ENCODE assay signal across 24 cellular contexts in the genomic region with DNA sequence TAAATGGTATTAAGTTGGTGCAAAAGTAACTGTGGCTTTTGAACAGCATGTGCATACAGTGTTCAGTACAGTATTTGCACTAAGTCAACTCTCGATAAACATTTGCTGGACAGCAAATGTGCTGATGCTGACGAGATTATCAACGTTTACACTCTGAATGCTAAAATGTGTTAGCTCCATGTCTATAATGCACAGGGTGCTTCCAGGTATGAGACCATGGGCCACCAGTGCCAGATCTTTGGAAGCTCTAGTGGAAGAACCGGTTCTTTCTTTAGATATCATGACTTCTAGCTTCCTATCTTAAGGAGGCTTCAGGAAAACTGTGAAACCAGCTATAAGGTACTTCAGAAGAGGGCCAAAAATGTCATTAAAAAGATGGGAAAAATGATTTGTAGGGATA. TPM values are rescaled to one million over a fixed set of nuclear protein-coding genes. Genes with fewer than 3 reads are reported as not detected.
DNase-seq lines count a peak whose midpoint lies in the region; ATAC-seq, FAIRE-seq and TF ChIP-seq lines count a peak whose summit lies in the region.
"Had no signal": no experiment of that assay in that cellular context is flagged by ENCODE, and none has a peak within 500 bp of the region (broad histone marks: within the 10 kb centered on the region; RNA-seq: fewer than 3 reads in every experiment).

No MANE protein-coding gene starts in this region.

- no peak overlapping the region for H3K14ac ChIP-seq in neuronal stem cell (ENCODE audit: low read length)

- H3K4me1 ChIP-seq in right lobe of liver (peaks cover 0 to 15% (median 5%) of the 10 kb centered on the region in 4 donors), HepG2 (ENCODE audit: insufficient read depth, low read length) (no peaks in the 10 kb centered on the region), muscle layer of duodenum (ENCODE audit: control insufficient read depth in 1 of 2, insufficient read depth in 2 of 2, low read length in 2 of 2) (peaks cover 6 to 43% of the 10 kb centered on the region in 2 donors), stomach smooth muscle (ENCODE audit: control insufficient read depth, insufficient read depth, low read length) (peaks cover 56% of the 10 kb centered on the region), neuronal stem cell (ENCODE audit: control insufficient read depth in 2 of 2, insufficient read depth in 1 of 2, low read depth in 1 of 2, low read length in 2 of 2) (peaks cover 3 to 9% of the 10 kb centered on the region in 2 donors)
- H3K4me1 ChIP-seq: BE2C, HAP-1, Peyer's patch had no signal

- 63% methylated on average over 4 of the region's 4 CpGs for WGBS in right lobe of liver (ENCODE audit: insufficient coverage, low coverage, low lambda C conversion rate, missing lambda C conversion rate)
- 8% methylated on average over 3 of the region's 4 CpGs for WGBS in HepG2 (ENCODE audit: low lambda C conversion rate)
- no CpG with 5 or more reads among the region's 4 CpGs for WGBS in neuronal stem cell (ENCODE audit: extremely low coverage in 2 of 2, insufficient read length in 2 of 2, insufficient replicate concordance in 1 of 2), 2 donors

- no peaks in the 10 kb centered on the region for H3K27me3 ChIP-seq in right lobe of liver
- no peaks in the 10 kb centered on the region for H3K27me3 ChIP-seq in HepG2 (ENCODE audit: control insufficient read depth in 1 of 2, insufficient read depth in 2 of 2, low read length in 2 of 2)
- no peaks in the 10 kb centered on the region for H3K27me3 ChIP-seq in muscle layer of duodenum (ENCODE audit: low read depth, low read length)
- no peaks in the 10 kb centered on the region for H3K27me3 ChIP-seq in stomach smooth muscle (ENCODE audit: control insufficient read depth in 1 of 2, insufficient read depth in 2 of 2, low read length in 2 of 2)
- no peaks in the 10 kb centered on the region for H3K27me3 ChIP-seq in neuronal stem cell (ENCODE audit: control insufficient read depth in 3 of 3, insufficient read depth in 3 of 3, low read depth in 1 of 3, low read length in 3 of 3)
- H3K27me3 ChIP-seq: BE2C, Peyer's patch had no signal

- no peak overlapping the region for H2BK15ac ChIP-seq in neuronal stem cell (ENCODE audit: low read length)

- no peaks in the 10 kb centered on the region for H3K79me1 ChIP-seq in neuronal stem cell (ENCODE audit: low read depth, low read length)

- in situ Hi-C loops in HepG2 (cut with HindIII; ENCODE audit: extremely low pct_ligation_motif_present, low pct_unique_long_range_greater_than_20kb): loop anchor here (25.0 kb wide), 1 partner anchor 687 kb away; no protein-coding TSS in a partner anchor

- H2AK5ac ChIP-seq in neuronal stem cell (ENCODE audit: low read depth, low read length): no peak overlapping the region

- H3K4ac ChIP-seq in neuronal stem cell (ENCODE audit: low read length): no peak overlapping the region

- TF ChIP-seq EP300 in HepG2 (IDR thresholded peaks at IDR 0.05; ENCODE audit: low read depth in 2 of 2, low read length in 2 of 2): no peak
- no peak for TF ChIP-seq EP300 in HepG2 (CRISPR knock-in tag; IDR thresholded peaks at IDR 0.05; ENCODE audit: borderline replicate concordance)

- no peaks in the 10 kb centered on the region for H3K9me3 Mint-ChIP-seq in activated T-cell treated with anti-CD3 and anti-CD28 coated beads, Interleukin-2, amount 50 U/mL, for 24 hours
- H3K9me3 Mint-ChIP-seq: IgD-negative memory B cell had no signal

- H3K36me3 ChIP-seq in right lobe of liver (peaks cover 0 to 60% (median 32%) of the 10 kb centered on the region in 4 donors), HepG2 (replicated peaks in 1 of 2; ENCODE audit: control insufficient read depth in 1 of 2, insufficient read depth in 2 of 2, low read length in 2 of 2) (no peaks in the 10 kb centered on the region), muscle layer of duodenum (ENCODE audit: control insufficient read depth in 1 of 2, insufficient read depth in 2 of 2, low read length in 2 of 2) (peaks cover 53 to 62% of the 10 kb centered on the region in 2 donors), stomach smooth muscle (ENCODE audit: control insufficient read depth in 2 of 2, insufficient read depth in 2 of 2, low read length in 2 of 2) (peaks cover 33 to 46% of the 10 kb centered on the region in 2 donors), neuronal stem cell (replicated peaks in 1 of 2; ENCODE audit: control insufficient read depth in 2 of 2, insufficient read depth in 2 of 2, low read length in 2 of 2) (peaks cover 26 to 94% of the 10 kb centered on the region in 2 donors)
- H3K36me3 ChIP-seq: HAP-1 had no signal

- TF ChIP-seq POLR2A in right lobe of liver (IDR thresholded peaks at IDR 0.05) (no peak), HepG2 (IDR thresholded peaks at IDR 0.05; ENCODE audit: insufficient read depth in 1 of 2, low read depth in 2 of 2, low read length in 2 of 2) (no peak)

- no peak overlapping the region for H2AFZ ChIP-seq in HepG2 (ENCODE audit: low read length)
- H2AFZ ChIP-seq in neuronal stem cell (ENCODE audit: low read length): no peak overlapping the region
- H2AFZ ChIP-seq: GM23248 had no signal

- H3K4me1 Mint-ChIP-seq in activated T-cell treated with anti-CD3 and anti-CD28 coated beads, Interleukin-2, amount 50 U/mL, for 24 hours (ENCODE audit: low read depth): peaks cover 9% of the 10 kb centered on the region

- DNase-seq in right lobe of liver: no peak
- DNase-seq in HepG2 (ENCODE audit: low spot score): no peak
- DNase-seq in neuronal stem cell (ENCODE audit: low spot score): no peak
- DNase-seq in activated T-cell treated with anti-CD3 and anti-CD28 coated beads, Interleukin-2, amount 50 U/mL, for 24 hours: no peak
- DNase-seq in NCI-H128 (lab: John Stamatoyannopoulos, UW; ENCODE audit: unreplicated experiment): no peak
- DNase-seq in midbrain (lab: John Stamatoyannopoulos, UW): no peak
- DNase-seq: BE2C; CD4-positive, CD25-positive, alpha-beta regulatory T cell; COR-L47; GM23248; Karpas-422; MM.1S; NCI-H1092; NCI-H146; NCI-H2029 treated with DMSO at 0.1 percent for 48 hours; NCI-H2171 treated with DMSO at 0.1 percent for 48 hours; Peyer's patch had no signal

- TF ChIP-seq CTCF in right lobe of liver (IDR thresholded peaks at IDR 0.05) (no peak), HepG2 (CRISPR knock-in tag; IDR thresholded peaks at IDR 0.05) (no peak)

- POLR2A ChIA-PET in HepG2 (lab: Yijun Ruan, JAX): no interaction called here

- H3K9me3 ChIP-seq in right lobe of liver (no peaks in the 10 kb centered on the region), HepG2 (ENCODE audit: low read length) (no peaks in the 10 kb centered on the region), muscle layer of duodenum (ENCODE audit: control insufficient read depth in 1 of 2, low read length in 2 of 2) (no peaks in the 10 kb centered on the region), stomach smooth muscle (ENCODE audit: control insufficient read depth in 2 of 2, low read length in 2 of 2) (no peaks in the 10 kb centered on the region), neuronal stem cell (replicated peaks in 1 of 2; ENCODE audit: control insufficient read depth in 2 of 2, insufficient read depth in 1 of 2, low read depth in 1 of 2, low read length in 2 of 2) (no peaks in the 10 kb centered on the region)
- H3K9me3 ChIP-seq: BE2C, HAP-1, Peyer's patch had no signal

- H3K23ac ChIP-seq in neuronal stem cell (ENCODE audit: low read depth, low read length, poor library complexity): no peak overlapping the region

- no peak overlapping the region for H4K91ac ChIP-seq in neuronal stem cell (ENCODE audit: low read depth, low read length, poor library complexity)

- H4K20me1 ChIP-seq in HepG2 (ENCODE audit: insufficient read depth, low read length): no peaks in the 10 kb centered on the region

- no peak for ATAC-seq in right lobe of liver
- no peak for ATAC-seq in HepG2
- ATAC-seq: Right ventricle myocardium inferior had no signal

- H4K8ac ChIP-seq in neuronal stem cell (ENCODE audit: low read depth, low read length): no peak overlapping the region

- peak overlapping the region in 2 of 3 donors; percentile 75 to 87 for H3K27ac ChIP-seq in right lobe of liver
- H3K27ac ChIP-seq in HepG2 (ENCODE audit: extremely low read length, insufficient read depth, low read length): no peak overlapping the region
- peak overlapping the region; percentile 3 for H3K27ac ChIP-seq in muscle layer of duodenum (ENCODE audit: low read length)
- peak overlapping the region; percentile 100 for H3K27ac ChIP-seq in stomach smooth muscle (ENCODE audit: low read length)
- no peak overlapping the region for H3K27ac ChIP-seq in neuronal stem cell (replicated peaks; ENCODE audit: low read length)
- H3K27ac ChIP-seq: HL-60 had no signal

- H3K18ac ChIP-seq in neuronal stem cell (ENCODE audit: low read length): no peak overlapping the region

- TF ChIP-seq RAD21 in HepG2 (CRISPR knock-in tag; IDR thresholded peaks at IDR 0.05): no peak

- H2BK12ac ChIP-seq in neuronal stem cell (ENCODE audit: low read length): no peak overlapping the region

- no peak overlapping the region for H2BK5ac ChIP-seq in neuronal stem cell (ENCODE audit: low read length)

- H3K79me2 ChIP-seq in HepG2 (ENCODE audit: insufficient read depth, low read length): no peaks in the 10 kb centered on the region

- H3K36me3 Mint-ChIP-seq in activated T-cell treated with anti-CD3 and anti-CD28 coated beads, Interleukin-2, amount 50 U/mL, for 24 hours (ENCODE audit: low read depth): peaks cover 97% of the 10 kb centered on the region

- BruUV-seq in HepG2 (replicated peaks; lab: Mats Ljungman, UMichigan): no TSS peak

- no peak for FAIRE-seq in HepG2 (lab: Jason Lieb, UNC)
- FAIRE-seq: G401.6 had no signal

- H3K4me3 Mint-ChIP-seq in activated T-cell treated with anti-CD3 and anti-CD28 coated beads, Interleukin-2, amount 50 U/mL, for 24 hours: no peak overlapping the region
- H3K4me3 Mint-ChIP-seq: CD4-positive, CD25-positive, alpha-beta regulatory T cell; IgD-negative memory B cell had no signal

- CTCF ChIA-PET in HepG2 (lab: Yijun Ruan, JAX; ENCODE audit: low intra/inter-chr PET ratio, low total read pairs): no interaction called here

- no peaks in the 10 kb centered on the region for H3K27me3 Mint-ChIP-seq in activated T-cell treated with anti-CD3 and anti-CD28 coated beads, Interleukin-2, amount 50 U/mL, for 24 hours
- H3K27me3 Mint-ChIP-seq: CD4-positive, CD25-positive, alpha-beta regulatory T cell; IgD-negative memory B cell had no signal

- no peak overlapping the region for H3K9ac ChIP-seq in HepG2 (ENCODE audit: insufficient read depth, low read depth, low read length)
- peak overlapping the region in 1 of 2 donors; percentile 44 for H3K9ac ChIP-seq in stomach smooth muscle (ENCODE audit: low read length in 2 of 2)
- no peak overlapping the region for H3K9ac ChIP-seq in neuronal stem cell (ENCODE audit: low read depth, low read length, poor library complexity)
- H3K9ac ChIP-seq: GM23248 had no signal

- no peak overlapping the region for H3K4me2 ChIP-seq in HepG2 (ENCODE audit: low read depth, low read length)
- H3K4me2 ChIP-seq in neuronal stem cell (ENCODE audit: insufficient read depth, low read length, poor library complexity, severe bottlenecking): no peak overlapping the region

- no peak overlapping the region for H2BK120ac ChIP-seq in neuronal stem cell (ENCODE audit: low read depth, low read length)

- H3K4me3 ChIP-seq in right lobe of liver (no peak overlapping the region), HepG2 (replicated peaks in 1 of 3; ENCODE audit: insufficient read depth in 1 of 3, low read depth in 2 of 3, low read length in 3 of 3) (no peak overlapping the region), muscle layer of duodenum (ENCODE audit: low read depth in 1 of 2, low read length in 2 of 2) (no peak overlapping the region), stomach smooth muscle (ENCODE audit: low read length in 2 of 2) (no peak overlapping the region), neuronal stem cell (ENCODE audit: low read length in 2 of 2) (no peak overlapping the region)
- H3K4me3 ChIP-seq: GM23248, HAP-1, Peyer's patch had no signal

- intact Hi-C loops in right lobe of liver (cut with DNase I): no loop called here
- intact Hi-C loops in HepG2 (cut with micrococcal nuclease; ENCODE audit: unreplicated experiment): no loop called here

- H3K27ac Mint-ChIP-seq in activated T-cell treated with anti-CD3 and anti-CD28 coated beads, Interleukin-2, amount 50 U/mL, for 24 hours: no peak overlapping the region
- H3K27ac Mint-ChIP-seq: CD4-positive, CD25-positive, alpha-beta regulatory T cell; IgD-negative memory B cell had no signal

RNA-seq across cellular contexts. Expression of a gene that starts 17.2 kb away (rescaled TPM):
- 10 to 100 TPM; 23.3 to 74.4 (median 32.7) TPM for total RNA-seq in right lobe of liver
- 0.27 and 0.46 TPM in 2 replicates for total RNA-seq in HepG2 (2016; rRNA removed; fragmentation: Illumina TruSeq; extraction: Trizol)
- total RNA-seq in HepG2 (2016; cell fraction: cytosol; rRNA removed; fragmentation: Illumina TruSeq; extraction: Trizol; ENCODE audit: low read depth): not detected in 2 replicates
- total RNA-seq in HepG2 (2016; cell fraction: insoluble cytoplasmic fraction; rRNA removed; fragmentation: Illumina TruSeq; extraction: Trizol): 0.06 and 0.26 TPM in 2 replicates
- 0.10 and 0.15 TPM in 2 replicates for total RNA-seq in HepG2 (2016; cell fraction: membrane; rRNA removed; fragmentation: Illumina TruSeq; extraction: Trizol)
- 0.78 and 0.81 TPM in 2 replicates for total RNA-seq in HepG2 (2016; cell fraction: nucleus; rRNA removed; fragmentation: Illumina TruSeq; extraction: Trizol)
- polyA plus RNA-seq in HepG2 (2011; rRNA removed): 0.13 and 0.21 TPM in 2 replicates
- polyA plus RNA-seq in HepG2 (2011; cell fraction: cytosol; rRNA removed): 0.17 and 0.23 TPM in 2 replicates
- polyA plus RNA-seq in HepG2 (2011; cell fraction: nucleus; rRNA removed): 0.29 and 0.31 TPM in 2 replicates
- polyA plus RNA-seq in HepG2 (2012): 0.12 and 0.40 TPM in 2 replicates
- 0.03 TPM in 1 of 2 replicates, not detected in the other for polyA plus RNA-seq in HepG2 (2016; cell fraction: cytosol; fragmentation: Illumina TruSeq; extraction: Trizol; ENCODE audit: low read depth)
- polyA plus RNA-seq in HepG2 (2016; cell fraction: insoluble cytoplasmic fraction; fragmentation: Illumina TruSeq; extraction: Trizol; ENCODE audit: low read depth): 0.11 and 0.15 TPM in 2 replicates
- 0.08 and 0.15 TPM in 2 replicates for polyA plus RNA-seq in HepG2 (2016; cell fraction: membrane; fragmentation: Illumina TruSeq; extraction: Trizol; ENCODE audit: low read depth)
- polyA plus RNA-seq in HepG2 (2016; cell fraction: nucleus; fragmentation: Illumina TruSeq; extraction: Trizol; ENCODE audit: insufficient read depth, low read depth): 0.07 and 0.15 TPM in 2 replicates
- 0.74 and 44.9 TPM in 2 replicates for polyA minus RNA-seq in HepG2 (2011; rRNA and poly(A)+ RNA removed; ENCODE audit: low replicate concordance)
- 0.53 and 0.69 TPM in 2 replicates for polyA minus RNA-seq in HepG2 (2011; cell fraction: cytosol; rRNA and poly(A)+ RNA removed)
- 1.0 and 1.2 TPM in 2 replicates for polyA minus RNA-seq in HepG2 (2011; cell fraction: nucleus; rRNA and poly(A)+ RNA removed)
- 15.4 TPM for polyA plus RNA-seq in neuronal stem cell (2013, experiment 1 of 2)
- polyA plus RNA-seq in neuronal stem cell (2013, experiment 2 of 2): 14.7 TPM

Comparison
In these comparisons a context has a peak if more than half of its experiments do, and no peak if none do; other contexts are left out.
1. H3K27ac ChIP-seq: peak in right lobe of liver (2 of 3), muscle layer of duodenum (single experiment) and stomach smooth muscle (single experiment); none in HepG2 (single experiment) and neuronal stem cell (single experiment).
2. RNA of a gene that starts 17.2 kb away (total RNA-seq): 23.3 to 74.4 TPM in right lobe of liver; 0.06 to 0.81 TPM in HepG2; every median in the first group is over 10 times any median in the second.